Comparison of ENCODE assay signal across 18 cellular contexts in the genomic region with DNA sequence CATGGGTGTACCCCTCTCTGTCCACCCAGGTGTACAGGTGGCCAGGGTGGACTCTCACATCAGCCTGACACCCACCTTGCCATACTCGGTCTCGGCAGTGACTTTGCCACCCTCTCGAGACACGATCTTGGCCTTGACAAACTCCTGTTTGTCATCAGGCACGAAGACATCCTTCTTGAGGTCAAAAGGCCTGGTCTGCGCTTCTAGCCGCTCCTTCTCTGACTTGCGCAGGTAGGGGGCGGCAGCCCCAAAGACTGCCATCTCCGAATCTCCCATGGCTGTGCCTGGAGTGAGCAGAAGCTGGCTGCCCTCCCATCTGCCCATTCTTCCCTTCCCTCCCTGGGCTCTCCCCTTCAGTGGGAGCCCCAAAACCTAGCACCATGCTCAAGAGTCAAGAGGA. TPM values are rescaled to one million over a fixed set of nuclear protein-coding genes. Genes with fewer than 3 reads are reported as not detected.
A peak's percentile ranks its signal among the peaks of the same experiment; 100 is the strongest.
DNase-seq lines count a peak whose midpoint lies in the region; ATAC-seq and TF ChIP-seq lines count a peak whose summit lies in the region.
"Had no signal": no experiment of that assay in that cellular context is flagged by ENCODE, and none has a peak within 500 bp of the region (broad histone marks: within the 10 kb centered on the region; RNA-seq: fewer than 3 reads in every experiment).

No MANE protein-coding gene starts in this region.

- TF ChIP-seq CTCF in H9 (conservative IDR thresholded peaks at IDR 0.05) (peak; percentile 56), endodermal cell (conservative IDR thresholded peaks at IDR 0.05) (peak; percentile 64)

- no peak overlapping the region for H2BK15ac ChIP-seq in H9 (ENCODE audit: low read depth, low read length)

- H3K27me3 ChIP-seq in H9 (ENCODE audit: insufficient read depth, low read length): no peaks in the 10 kb centered on the region
- no peaks in the 10 kb centered on the region for H3K27me3 ChIP-seq in endodermal cell (ENCODE audit: control insufficient read depth, insufficient read depth, low read length, poor library complexity, severe bottlenecking)
- H3K27me3 ChIP-seq: BLaER1 treated with 17β-estradiol and CSF1 and Interleukin-3, amounts not matched to agents 10 nM and 100 nM; Peyer's patch had no signal

- H3K36me3 Mint-ChIP-seq in H9 (ENCODE audit: insufficient read depth in 1 of 3, low read depth in 3 of 3) (no peaks in the 10 kb centered on the region), endodermal cell (ENCODE audit: low read depth) (no peaks in the 10 kb centered on the region)

- H3K79me1 ChIP-seq in H9 (ENCODE audit: insufficient read depth, low read depth, low read length, poor library complexity, severe bottlenecking): no peaks in the 10 kb centered on the region

- peaks cover 53% of the 10 kb centered on the region for H3K27me3 Mint-ChIP-seq in H9 (ENCODE audit: low read depth)
- peaks cover 36% of the 10 kb centered on the region for H3K27me3 Mint-ChIP-seq in endodermal cell (ENCODE audit: insufficient read depth)

- H4K20me1 ChIP-seq in H9 (ENCODE audit: control insufficient read depth, insufficient read depth, insufficient read length): no peaks in the 10 kb centered on the region
- H4K20me1 ChIP-seq: BLaER1 treated with 17β-estradiol and CSF1 and Interleukin-3, amounts not matched to agents 10 nM and 100 nM had no signal

- no peak overlapping the region for H4K91ac ChIP-seq in H9 (ENCODE audit: insufficient read length, low read depth, low read length)

- H3K9me3 Mint-ChIP-seq in H9 (no peaks in the 10 kb centered on the region; a peak in 1 of 5 replicates), endodermal cell (no peaks in the 10 kb centered on the region)

- H3K56ac ChIP-seq in H9 (ENCODE audit: insufficient read length, low read depth, low read length): no peak overlapping the region

- no peak overlapping the region for H2AFZ ChIP-seq in H9 (ENCODE audit: low read length)

- H3K4ac ChIP-seq in H9 (ENCODE audit: low read depth, low read length): no peak overlapping the region

- intact Hi-C loops in posterior vena cava (cut with DNase I): no loop called here

- no peak overlapping the region for H4K5ac ChIP-seq in H9 (ENCODE audit: insufficient read length, low read depth, low read length)

- H3K4me3 Mint-ChIP-seq in H9 (no peak overlapping the region), endodermal cell (no peak overlapping the region)

- no peak overlapping the region for H3K18ac ChIP-seq in H9 (ENCODE audit: insufficient read length, low read depth, low read length)

- H3K27ac Mint-ChIP-seq in H9 (no peak overlapping the region), endodermal cell (no peak overlapping the region)

- H3K23ac ChIP-seq in H9 (ENCODE audit: insufficient read length, low read depth, low read length): no peak overlapping the region

- no peak overlapping the region for H3K27ac ChIP-seq in H9 (ENCODE audit: insufficient read length, low read depth, low read length)
- no peak overlapping the region for H3K27ac ChIP-seq in endodermal cell (ENCODE audit: low read depth, low read length)
- H3K27ac ChIP-seq: BLaER1 treated with 17β-estradiol and CSF1 and Interleukin-3, amounts not matched to agents 10 nM and 100 nM; Peyer's patch had no signal

- peaks cover 2% of the 10 kb centered on the region for H3K23me2 ChIP-seq in H9 (ENCODE audit: insufficient read length, low read depth, low read length, poor library complexity, severe bottlenecking)

- no peak overlapping the region for H3K14ac ChIP-seq in H9 (ENCODE audit: insufficient read depth, low read length)

- no peaks in the 10 kb centered on the region for H3K36me3 ChIP-seq in endodermal cell (ENCODE audit: control insufficient read depth, insufficient read depth, low read length)
- H3K36me3 ChIP-seq: BLaER1 treated with 17β-estradiol and CSF1 and Interleukin-3, amounts not matched to agents 10 nM and 100 nM; Peyer's patch had no signal

- no peak overlapping the region for H2BK120ac ChIP-seq in H9 (ENCODE audit: low read depth, low read length, poor library complexity, severe bottlenecking)

- H3T11ph ChIP-seq in H9 (ENCODE audit: low read length): no peak overlapping the region

- no peak for ATAC-seq in HG03135 (IDR thresholded peaks at IDR 0.05; ENCODE audit: unreplicated experiment)

- no peak overlapping the region for H2BK5ac ChIP-seq in H9 (ENCODE audit: insufficient read length, low read length)

- H2AK5ac ChIP-seq in H9 (ENCODE audit: insufficient read length, low read length): no peak overlapping the region

- no peak overlapping the region for H3K4me3 ChIP-seq in endodermal cell (ENCODE audit: low read length)
- H3K4me3 ChIP-seq: BLaER1 treated with 17β-estradiol and CSF1 and Interleukin-3, amounts not matched to agents 10 nM and 100 nM; Peyer's patch had no signal

- no peak overlapping the region for H2BK12ac ChIP-seq in H9 (ENCODE audit: insufficient read length, low read depth, low read length)

- no CpG with 5 or more reads among the region's 10 CpGs for WGBS in H9 (ENCODE audit: extremely low coverage, insufficient read length, low lambda C conversion rate)
- 77 to 84% methylated on average over 6 to 10 of the region's 10 CpGs for WGBS in endodermal cell (ENCODE audit: insufficient coverage in 1 of 2, insufficient read length in 1 of 2), 2 experiments

- H3K4me2 ChIP-seq in H9 (ENCODE audit: insufficient read depth, insufficient read length, low read length): no peak overlapping the region
- H3K4me2 ChIP-seq: BLaER1 treated with 17β-estradiol and CSF1 and Interleukin-3, amounts not matched to agents 10 nM and 100 nM had no signal

- no peak overlapping the region for H3K9ac ChIP-seq in H9 (ENCODE audit: extremely low read depth, insufficient read length, low read length)
- no peak overlapping the region for H3K9ac ChIP-seq in endodermal cell (ENCODE audit: extremely low read depth, low read length, poor library complexity, severe bottlenecking)
- H3K9ac ChIP-seq: BLaER1 treated with 17β-estradiol and CSF1 and Interleukin-3, amounts not matched to agents 10 nM and 100 nM had no signal

- no peaks in the 10 kb centered on the region for H3K79me2 ChIP-seq in H9 (ENCODE audit: insufficient read depth, low read length)

- no peak overlapping the region for H2BK20ac ChIP-seq in H9 (ENCODE audit: low read depth, low read length, poor library complexity, severe bottlenecking)

- DNase-seq in activated effector memory CD4-positive, alpha-beta T cell treated with anti-CD3 and anti-CD28 coated beads, Interleukin-2, amount 50 U/mL, for 16 hours: peak; percentile 21
- DNase-seq in activated effector memory CD4-positive, alpha-beta T cell treated with Interleukin-2 at 50 U/mL for 16 hours: no peak
- DNase-seq in H9 (peak; percentile 37), endodermal cell (peak; percentile 61), posterior vena cava (ENCODE audit: low spot score) (peak; percentile 36), HUDEP-2 (lab: John Stamatoyannopoulos, UW; ENCODE audit: unreplicated experiment in 76 of 76) (no peak)
- DNase-seq in NK-92 treated with Interleukin-12 subunit alpha and Interleukin-12 subunit beta, amount 100 ng/mL, for 24 hours (lab: John Stamatoyannopoulos, UW): no peak
- DNase-seq: GF-D8, GOT3, IMR-90, NCI-H1930, NCI-H2171 treated with DMSO at 0.1 percent for 48 hours, NCI-H510A treated with DMSO at 0.1 percent for 48 hours had no signal

- no peak overlapping the region for H4K8ac ChIP-seq in H9 (replicated peaks; ENCODE audit: insufficient read length, low read depth, low read length)

- H3K4me1 ChIP-seq in H9 (ENCODE audit: insufficient read depth, low read length) (no peaks in the 10 kb centered on the region; the same call in 1 of the 2 replicates), endodermal cell (ENCODE audit: control insufficient read depth, insufficient read depth, low read length) (peaks cover 23% of the 10 kb centered on the region)
- H3K4me1 ChIP-seq: Peyer's patch had no signal

- H3K4me1 Mint-ChIP-seq in H9 (peaks cover 32 to 40% of the 10 kb centered on the region in 2 experiments), endodermal cell (peaks cover 13% of the 10 kb centered on the region)

- H3K9me3 ChIP-seq in H9 (ENCODE audit: control insufficient read depth, low read depth, low read length) (no peaks in the 10 kb centered on the region), endodermal cell (ENCODE audit: control insufficient read depth, low read length) (no peaks in the 10 kb centered on the region)
- H3K9me3 ChIP-seq: BLaER1 treated with 17β-estradiol and CSF1 and Interleukin-3, amounts not matched to agents 10 nM and 100 nM; Peyer's patch had no signal

RNA-seq across cellular contexts. Expression of a gene that starts 2.0 kb away (rescaled TPM):
- total RNA-seq in H9 (2021) (not detected in 2 replicates), endodermal cell (under 1 TPM in 1 of 2 donors, not detected in 1; 0.55 TPM), posterior vena cava (not detected)
- 0.25 TPM for polyA plus RNA-seq in endodermal cell (2013, experiment 1 of 2)
- polyA plus RNA-seq in endodermal cell (2013, experiment 2 of 2): 0.21 TPM
- total RNA-seq: A172, IMR-90 had no signal
- polyA plus RNA-seq: IMR-90 had no signal

RNA-seq across cellular contexts. Expression of a gene that starts 25.4 kb away (rescaled TPM):
- 0.07 and 0.13 TPM in 2 replicates for total RNA-seq in H9 (2021)
- total RNA-seq in endodermal cell: not detected
- polyA plus RNA-seq in endodermal cell (2013, experiment 1 of 2): 0.53 TPM
- 0.70 TPM for polyA plus RNA-seq in endodermal cell (2013, experiment 2 of 2)
- 1 to 10 TPM in 1 of 2 donors, not detected in 1; 1.3 TPM for total RNA-seq in posterior vena cava
- total RNA-seq: A172, IMR-90, LHCN-M2, Peyer's patch had no signal
- polyA plus RNA-seq: IMR-90 had no signal

RNA-seq across cellular contexts. Expression of a gene that starts 36.0 kb away (rescaled TPM):
- total RNA-seq in H9 (2021) (51.7 and 53.1 TPM in 2 replicates), endodermal cell (10 to 100 TPM; 43.2 to 45.3 TPM), posterior vena cava (10 to 100 TPM; 27.8 to 28.4 TPM)
- polyA plus RNA-seq in endodermal cell (2013, experiment 1 of 2): 59.9 TPM
- polyA plus RNA-seq in endodermal cell (2013, experiment 2 of 2): 47.9 TPM

RNA-seq across cellular contexts. Expression of a gene that starts 56.6 kb away (rescaled TPM):
- total RNA-seq in H9 (2021) (not detected in 2 replicates), endodermal cell (1 to 10 TPM in 1 of 2 donors, under 1 TPM in 1; 0.40 to 1.4 TPM), posterior vena cava (under 1 TPM; 0.57 to 0.74 TPM)
- polyA plus RNA-seq in endodermal cell (2013, experiment 1 of 2): 3.3 TPM
- polyA plus RNA-seq in endodermal cell (2013, experiment 2 of 2): 2.8 TPM
- total RNA-seq: A172, IMR-90, LHCN-M2, Peyer's patch had no signal

Comparison
In these comparisons a context has a peak if more than half of its experiments do, and no peak if none do; other contexts are left out.
1. DNase-seq: peak in activated effector memory CD4-positive, alpha-beta T cell treated with anti-CD3 and anti-CD28 coated beads, Interleukin-2, amount 50 U/mL, for 16 hours (single experiment), H9 (single experiment), endodermal cell (single experiment) and posterior vena cava (single experiment); none in activated effector memory CD4-positive, alpha-beta T cell treated with Interleukin-2 at 50 U/mL for 16 hours (single experiment), HUDEP-2 (0 of 76) and NK-92 treated with Interleukin-12 subunit alpha and Interleukin-12 subunit beta, amount 100 ng/mL, for 24 hours (single experiment).